ENCODE assay signal across 11 cellular contexts in the genomic region with DNA sequence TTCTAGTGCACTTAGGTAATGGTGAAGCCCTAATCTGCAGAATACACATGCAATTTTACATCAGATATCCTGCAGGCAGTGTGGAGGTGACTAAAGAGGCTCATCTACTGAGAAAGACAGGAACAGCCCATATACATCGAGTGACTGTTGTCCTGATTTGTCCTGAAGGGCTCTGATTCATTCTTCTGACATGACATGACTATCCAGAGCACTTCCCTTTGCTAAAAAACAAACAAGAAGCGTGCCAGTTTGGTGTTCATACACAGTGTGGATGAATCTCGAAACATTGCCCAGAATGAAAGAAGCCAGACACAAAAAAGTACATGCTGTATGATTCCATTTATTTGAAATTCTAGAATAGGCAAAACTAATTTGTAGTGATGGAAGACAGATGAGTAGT. TPM values are rescaled to one million over a fixed set of nuclear protein-coding genes. Genes with fewer than 3 reads are reported as not detected.
DNase-seq lines count a peak whose midpoint lies in the region; ATAC-seq and TF ChIP-seq lines count a peak whose summit lies in the region.
"Had no signal": no experiment of that assay in that cellular context is flagged by ENCODE, and none has a peak within 500 bp of the region (broad histone marks: within the 10 kb centered on the region; RNA-seq: fewer than 3 reads in every experiment).

No MANE protein-coding gene starts in this region.

- no peaks in the 10 kb centered on the region for H3K36me3 ChIP-seq in upper lobe of right lung
- H3K36me3 ChIP-seq: ovary had no signal

- H3K9me3 ChIP-seq in upper lobe of right lung: no peaks in the 10 kb centered on the region
- H3K9me3 ChIP-seq: ovary had no signal

- intact Hi-C loops in left ventricle myocardium superior (cut with micrococcal nuclease): loop anchor here (2.0 to 10.0 kb wide), 2 partner anchors 108 to 330 kb away; no protein-coding TSS in a partner anchor
- intact Hi-C loops in cardiac septum (cut with DNase I): loop anchor here (2.0 to 5.0 kb wide), 2 partner anchors 105 to 330 kb away; no protein-coding TSS in a partner anchor
- intact Hi-C loops in upper lobe of right lung (cut with DNase I): loop anchor here (10.0 kb wide), 1 partner anchor 258 kb away; no protein-coding TSS in a partner anchor

- no peaks in the 10 kb centered on the region for H3K27me3 ChIP-seq in upper lobe of right lung
- H3K27me3 ChIP-seq: ovary had no signal

- H3K4me1 ChIP-seq in upper lobe of right lung: peaks cover 17% of the 10 kb centered on the region

- peak; percentile 32 for ATAC-seq in left ventricle myocardium superior
- peak; percentile 74 for ATAC-seq in SK-N-SH treated with all-trans-retinoic acid at 6 μM for 48 hours
- peak; percentile 31 for ATAC-seq in upper lobe of right lung

- H3K27ac ChIP-seq in upper lobe of right lung: no peak overlapping the region
- H3K27ac ChIP-seq: ovary had no signal

- H3K4me3 ChIP-seq in foreskin fibroblast (ENCODE audit: low read depth in 1 of 2, low read length in 2 of 2): no peak overlapping the region
- H3K4me3 ChIP-seq in upper lobe of right lung: no peak overlapping the region
- H3K4me3 ChIP-seq: ovary had no signal

- TF ChIP-seq CTCF in foreskin fibroblast (IDR thresholded peaks at IDR 0.05; ENCODE audit: low read depth, low read length) (no peak), upper lobe of right lung (IDR thresholded peaks at IDR 0.05) (no peak)

- DNase-seq in left ventricle myocardium superior (no peak), cardiac septum (ENCODE audit: low spot score) (no peak), foreskin fibroblast (peak; percentile 80 to 83), upper lobe of right lung (no peak), mucosa of gallbladder (ENCODE audit: low spot score) (no peak), NCI-H1092 treated with DMSO at 0.1 percent for 48 hours (lab: John Stamatoyannopoulos, UW) (no peak)
- no peak for DNase-seq in activated naive CD4-positive, alpha-beta T cell treated with anti-CD3 and anti-CD28 coated beads, Interleukin-2, amount 50 U/mL, for 16 hours
- DNase-seq: activated CD4-positive, alpha-beta T cell treated with anti-CD3 and anti-CD28 coated beads, Interleukin-2, amount 50 U/mL, for 48 hours; NCI-H1105; ovary had no signal

TF ChIP-seq in SK-N-SH treated with all-trans-retinoic acid at 6 μM for 48 hours, 23 proteins besides CTCF, POLR2A, EP300 and RAD21:
- TF ChIP-seq TCF4 (CRISPR knock-in tag; IDR thresholded peaks at IDR 0.05; ENCODE audit: borderline replicate concordance) (peak; percentile 34; the same call in 1 of the 2 replicates), ISL1 (CRISPR knock-in tag; IDR thresholded peaks at IDR 0.05) (peak; percentile 77), RARB (CRISPR knock-in tag; IDR thresholded peaks at IDR 0.05) (no peak), CSDC2 (CRISPR knock-in tag; IDR thresholded peaks at IDR 0.05) (no peak), ESRRG (CRISPR knock-in tag; IDR thresholded peaks at IDR 0.05) (peak; percentile 72; the same call in 1 of the 2 replicates)
- TF ChIP-seq, protein P1, sequence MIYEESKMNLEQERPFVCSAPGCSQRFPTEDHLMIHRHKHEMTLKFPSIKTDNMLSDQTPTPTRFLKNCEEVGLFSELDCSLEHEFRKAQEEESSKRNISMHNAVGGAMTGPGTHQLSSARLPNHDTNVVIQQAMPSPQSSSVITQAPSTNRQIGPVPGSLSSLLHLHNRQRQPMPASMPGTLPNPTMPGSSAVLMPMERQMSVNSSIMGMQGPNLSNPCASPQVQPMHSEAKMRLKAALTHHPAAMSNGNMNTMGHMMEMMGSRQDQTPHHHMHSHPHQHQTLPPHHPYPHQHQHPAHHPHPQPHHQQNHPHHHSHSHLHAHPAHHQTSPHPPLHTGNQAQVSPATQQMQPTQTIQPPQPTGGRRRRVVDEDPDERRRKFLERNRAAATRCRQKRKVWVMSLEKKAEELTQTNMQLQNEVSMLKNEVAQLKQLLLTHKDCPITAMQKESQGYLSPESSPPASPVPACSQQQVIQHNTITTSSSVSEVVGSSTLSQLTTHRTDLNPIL (CRISPR knock-in tag; IDR thresholded peaks at IDR 0.05; ENCODE audit: low read depth): 0 out of 2 replicates have a peak, but pooled peaks have one; percentile 32
- TF ChIP-seq, protein P2, sequence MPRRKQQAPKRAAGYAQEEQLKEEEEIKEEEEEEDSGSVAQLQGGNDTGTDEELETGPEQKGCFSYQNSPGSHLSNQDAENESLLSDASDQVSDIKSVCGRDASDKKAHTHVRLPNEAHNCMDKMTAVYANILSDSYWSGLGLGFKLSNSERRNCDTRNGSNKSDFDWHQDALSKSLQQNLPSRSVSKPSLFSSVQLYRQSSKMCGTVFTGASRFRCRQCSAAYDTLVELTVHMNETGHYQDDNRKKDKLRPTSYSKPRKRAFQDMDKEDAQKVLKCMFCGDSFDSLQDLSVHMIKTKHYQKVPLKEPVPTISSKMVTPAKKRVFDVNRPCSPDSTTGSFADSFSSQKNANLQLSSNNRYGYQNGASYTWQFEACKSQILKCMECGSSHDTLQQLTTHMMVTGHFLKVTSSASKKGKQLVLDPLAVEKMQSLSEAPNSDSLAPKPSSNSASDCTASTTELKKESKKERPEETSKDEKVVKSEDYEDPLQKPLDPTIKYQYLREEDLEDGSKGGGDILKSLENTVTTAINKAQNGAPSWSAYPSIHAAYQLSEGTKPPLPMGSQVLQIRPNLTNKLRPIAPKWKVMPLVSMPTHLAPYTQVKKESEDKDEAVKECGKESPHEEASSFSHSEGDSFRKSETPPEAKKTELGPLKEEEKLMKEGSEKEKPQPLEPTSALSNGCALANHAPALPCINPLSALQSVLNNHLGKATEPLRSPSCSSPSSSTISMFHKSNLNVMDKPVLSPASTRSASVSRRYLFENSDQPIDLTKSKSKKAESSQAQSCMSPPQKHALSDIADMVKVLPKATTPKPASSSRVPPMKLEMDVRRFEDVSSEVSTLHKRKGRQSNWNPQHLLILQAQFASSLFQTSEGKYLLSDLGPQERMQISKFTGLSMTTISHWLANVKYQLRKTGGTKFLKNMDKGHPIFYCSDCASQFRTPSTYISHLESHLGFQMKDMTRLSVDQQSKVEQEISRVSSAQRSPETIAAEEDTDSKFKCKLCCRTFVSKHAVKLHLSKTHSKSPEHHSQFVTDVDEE (CRISPR knock-in tag; IDR thresholded peaks at IDR 0.05): peak; percentile 53; the same call in 1 of the 2 replicates
- TF ChIP-seq, protein P3, sequence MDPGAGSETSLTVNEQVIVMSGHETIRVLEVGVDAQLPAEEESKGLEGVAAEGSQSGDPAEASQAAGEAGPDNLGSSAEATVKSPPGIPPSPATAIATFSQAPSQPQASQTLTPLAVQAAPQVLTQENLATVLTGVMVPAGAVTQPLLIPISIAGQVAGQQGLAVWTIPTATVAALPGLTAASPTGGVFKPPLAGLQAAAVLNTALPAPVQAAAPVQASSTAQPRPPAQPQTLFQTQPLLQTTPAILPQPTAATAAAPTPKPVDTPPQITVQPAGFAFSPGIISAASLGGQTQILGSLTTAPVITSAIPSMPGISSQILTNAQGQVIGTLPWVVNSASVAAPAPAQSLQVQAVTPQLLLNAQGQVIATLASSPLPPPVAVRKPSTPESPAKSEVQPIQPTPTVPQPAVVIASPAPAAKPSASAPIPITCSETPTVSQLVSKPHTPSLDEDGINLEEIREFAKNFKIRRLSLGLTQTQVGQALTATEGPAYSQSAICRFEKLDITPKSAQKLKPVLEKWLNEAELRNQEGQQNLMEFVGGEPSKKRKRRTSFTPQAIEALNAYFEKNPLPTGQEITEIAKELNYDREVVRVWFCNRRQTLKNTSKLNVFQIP (CRISPR knock-in tag; IDR thresholded peaks at IDR 0.05; ENCODE audit: borderline replicate concordance, low read depth): peak; percentile 10; the same call in 1 of the 2 replicates

RNA-seq across cellular contexts. Expression of a gene that starts 48.0 kb away (rescaled TPM):
- total RNA-seq in left ventricle myocardium superior (3.7 TPM), cardiac septum (3.4 TPM), upper lobe of right lung (11.6 TPM), mucosa of gallbladder (17.6 TPM)

Comparison
In these comparisons a context has a peak if more than half of its experiments do, and no peak if none do; other contexts are left out.
1. DNase-seq: peak in foreskin fibroblast (2 of 2); none in left ventricle myocardium superior (single experiment), cardiac septum (single experiment), upper lobe of right lung (single experiment), mucosa of gallbladder (single experiment), activated naive CD4-positive, alpha-beta T cell treated with anti-CD3 and anti-CD28 coated beads, Interleukin-2, amount 50 U/mL, for 16 hours (single experiment) and NCI-H1092 treated with DMSO at 0.1 percent for 48 hours (single experiment).
2. Peak in every context shown above with its lines, with median percentiles within 50 percentile points of each other: ATAC-seq.